Comparison of ENCODE assay signal across 24 cellular contexts in the genomic region with DNA sequence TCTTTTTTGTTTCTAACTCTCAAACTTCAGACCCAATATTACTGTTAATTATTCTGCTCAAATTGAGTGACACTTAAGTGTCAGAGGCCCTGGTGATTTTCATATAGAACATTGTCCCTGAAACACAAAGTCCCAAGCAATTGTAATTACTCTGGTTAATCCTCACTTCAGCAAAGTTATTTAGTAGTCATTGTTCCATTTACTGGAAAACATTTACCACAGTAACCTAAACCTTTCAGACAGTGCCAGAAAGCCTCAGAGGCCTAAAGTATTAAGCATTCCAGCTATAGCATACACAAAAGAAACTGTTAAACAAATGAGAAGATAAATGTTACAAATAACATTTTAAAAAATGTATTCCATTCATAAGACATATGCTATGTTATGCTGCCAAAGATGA.
DNase-seq lines count a peak whose midpoint lies in the region; ATAC-seq, FAIRE-seq and TF ChIP-seq lines count a peak whose summit lies in the region.
"Had no signal": no experiment of that assay in that cellular context is flagged by ENCODE, and none has a peak within 500 bp of the region (broad histone marks: within the 10 kb centered on the region; RNA-seq: fewer than 3 reads in every experiment).

No MANE protein-coding gene starts in this region.

- no peak overlapping the region for H3K27ac ChIP-seq in kidney (ENCODE audit: low read depth in 2 of 2, low read length in 2 of 2)
- H3K27ac ChIP-seq: 22Rv1; A549; BLaER1 treated with 17β-estradiol and CSF1 and Interleukin-3, amounts not matched to agents 10 nM and 100 nM; C4-2B had no signal

- no peaks in the 10 kb centered on the region for H3K4me1 ChIP-seq in kidney (ENCODE audit: control insufficient read depth in 1 of 2, insufficient read depth in 1 of 2, low read depth in 1 of 2, low read length in 2 of 2)
- H3K4me1 ChIP-seq: A549; BLaER1 treated with 17β-estradiol and CSF1 and Interleukin-3, amounts not matched to agents 10 nM and 100 nM; Caco-2 had no signal

- H3K9me3 Mint-ChIP-seq in nephron, result peaks cover 2% of the 10 kb centered on the region

- H3K4me1 Mint-ChIP-seq in nephron, result no peaks in the 10 kb centered on the region
- H3K4me1 Mint-ChIP-seq: B cell had no signal

- peak; percentile 58 for FAIRE-seq in kidney (lab: Jason Lieb, UNC)
- FAIRE-seq: A549, D721Med, GM12891 had no signal

- peaks cover 3% of the 10 kb centered on the region for H3K36me3 Mint-ChIP-seq in nephron (ENCODE audit: low read depth)
- H3K36me3 Mint-ChIP-seq: CD8-positive, alpha-beta T cell had no signal

- DNase-seq in astrocyte of the cerebellum (ENCODE audit: low read depth) (peak; percentile 24), kidney (no peak), renal cortical epithelial cell (ENCODE audit: low read depth) (peak; percentile 28), globus pallidus (ENCODE audit: low spot score) (no peak), GDM1 (lab: John Stamatoyannopoulos, UW) (no peak)
- DNase-seq: AML-193; Caco-2; Calu3; CD4-positive, alpha-beta T cell; CD8-positive, alpha-beta T cell; DMS79; DND-41; EL; GF-D8 had no signal

- TF ChIP-seq CTCF in astrocyte of the cerebellum (IDR thresholded peaks at IDR 0.05; ENCODE audit: low read depth, low read length, missing control alignments), result no peak
- no peak for TF ChIP-seq CTCF in kidney (IDR thresholded peaks at IDR 0.05; ENCODE audit: borderline replicate concordance, extremely low read depth, insufficient read depth)
- TF ChIP-seq CTCF in nephron (IDR thresholded peaks at IDR 0.05; ENCODE audit: unreplicated experiment in 3 of 3), result no peak

- ATAC-seq in GM18868 (IDR thresholded peaks at IDR 0.05; ENCODE audit: unreplicated experiment), result no peak
- ATAC-seq in HG02678 (IDR thresholded peaks at IDR 0.05; ENCODE audit: unreplicated experiment), result no peak
- ATAC-seq: A549; CD8-positive, alpha-beta T cell had no signal

- peak overlapping the region; percentile 35 to 61 (median 45) for H3K27ac Mint-ChIP-seq in nephron
- H3K27ac Mint-ChIP-seq: B cell; CD4-positive, alpha-beta T cell; CD8-positive, alpha-beta T cell had no signal

- intact Hi-C loops in kidney (cut with DNase I), result no loop called here

- H3K27me3 Mint-ChIP-seq in nephron (ENCODE audit: low read depth), result peaks cover 4% of the 10 kb centered on the region
- H3K27me3 Mint-ChIP-seq: B cell; CD4-positive, alpha-beta T cell had no signal

- in situ Hi-C loops in astrocyte of the cerebellum (cut with HindIII; ENCODE audit: low sequenced_read_pairs), result no loop called here

- no peak overlapping the region for H3K4me3 ChIP-seq in astrocyte of the cerebellum (ENCODE audit: low read depth, low read length)
- H3K4me3 ChIP-seq in kidney (ENCODE audit: low read length in 2 of 2), result no peak overlapping the region
- H3K4me3 ChIP-seq: A549; BLaER1 treated with 17β-estradiol and CSF1 and Interleukin-3, amounts not matched to agents 10 nM and 100 nM had no signal

- no peaks in the 10 kb centered on the region for H3K36me3 ChIP-seq in kidney (ENCODE audit: control insufficient read depth in 1 of 2, insufficient read depth in 2 of 2, low read length in 2 of 2)
- H3K36me3 ChIP-seq: BLaER1 treated with 17β-estradiol and CSF1 and Interleukin-3, amounts not matched to agents 10 nM and 100 nM had no signal

- H3K9me3 ChIP-seq in kidney (ENCODE audit: control insufficient read depth in 1 of 2, low read length in 2 of 2), result no peaks in the 10 kb centered on the region
- H3K9me3 ChIP-seq: A549, Caco-2 had no signal

- no peak overlapping the region for H3K9ac ChIP-seq in kidney (ENCODE audit: low read length in 2 of 2)
- H3K9ac ChIP-seq: BLaER1 treated with 17β-estradiol and CSF1 and Interleukin-3, amounts not matched to agents 10 nM and 100 nM had no signal

- no peak overlapping the region for H3K4me3 Mint-ChIP-seq in nephron
- H3K4me3 Mint-ChIP-seq: B cell; CD4-positive, alpha-beta T cell; CD8-positive, alpha-beta T cell had no signal

Comparison
In these comparisons a context has a peak if more than half of its experiments do, and no peak if none do; other contexts are left out.
1. DNase-seq: peak in astrocyte of the cerebellum (single experiment) and renal cortical epithelial cell (single experiment); none in kidney (single experiment), globus pallidus (single experiment) and GDM1 (single experiment).